ENCODE assay signal across 15 cellular contexts in genomic region chr16:4339909-4340308, GRCh38. TPM values are rescaled to one million over a fixed set of nuclear protein-coding genes. Genes with fewer than 3 reads are reported as not detected.
DNase-seq lines count a peak whose midpoint lies in the region; ATAC-seq, FAIRE-seq and TF ChIP-seq lines count a peak whose summit lies in the region.
"Had no signal": no experiment of that assay in that cellular context is flagged by ENCODE, and none has a peak within 500 bp of the region (broad histone marks: within the 10 kb centered on the region; RNA-seq: fewer than 3 reads in every experiment).

No MANE protein-coding gene starts in this region.

- no peaks in the 10 kb centered on the region for H3K9me1 ChIP-seq in K562 (ENCODE audit: control insufficient read depth, insufficient read depth, low read length)

- DNase-seq in AG04450 (ENCODE audit: low read depth, low spot score), result peak; percentile 32
- peak; percentile 45 for DNase-seq in NCI-H1092 (lab: John Stamatoyannopoulos, UW)
- no peak for DNase-seq in K562 (ENCODE audit: extremely low read depth in 1 of 4, low spot score in 3 of 4)
- peak in 1 of 2 donors; percentile 36 for DNase-seq in left colon
- DNase-seq in activated T-cell treated with anti-CD3 and anti-CD28 coated beads for 4 hours, result no peak
- no peak for DNase-seq in iPS-NIHi7 (ENCODE audit: extremely low spot score)
- no peak for DNase-seq in esophagus squamous epithelium (lab: John Stamatoyannopoulos, UW)
- DNase-seq: activated T-cell treated with anti-CD3 and anti-CD28 coated beads, Interleukin-2, amount 50 U/mL, for 48 hours; CD4-positive, alpha-beta T cell; H9; NCI-H2107; stimulated activated CD4-positive, alpha-beta T cell treated with anti-CD3 and anti-CD28 coated beads, Interleukin-12 subunit alpha, Interleukin-12 subunit beta, amount 100 ng/mL, for 4 hours had no signal

- H3K36me3 ChIP-seq in K562 (ENCODE audit: control insufficient read depth, insufficient read depth, low read length) (peaks cover 73% of the 10 kb centered on the region; the same call in 2 of the 3 replicates), esophagus squamous epithelium (peaks cover 8 to 76% (median 10%) of the 10 kb centered on the region in 3 donors)
- H3K36me3 ChIP-seq: neural progenitor cell had no signal

- intact Hi-C loops in K562 (cut with micrococcal nuclease) (no loop called here), left colon (cut with DNase I, micrococcal nuclease) (loop anchor here in 1 of 2 donors (10.0 kb wide), 1 partner anchor 135 kb away; no protein-coding TSS in a partner anchor), esophagus squamous epithelium (cut with DNase I) (no loop called here)

- H3K9me3 ChIP-seq in AG04450 (ENCODE audit: control insufficient read depth, insufficient read depth, low read length) (no peaks in the 10 kb centered on the region), K562 (replicated peaks; ENCODE audit: control insufficient read depth, insufficient read depth, low read depth, low read length) (peaks cover 2% of the 10 kb centered on the region; the same call in 1 of the 2 replicates), esophagus squamous epithelium (no peaks in the 10 kb centered on the region)

- H4K20me1 ChIP-seq in K562 (replicated peaks; ENCODE audit: control insufficient read depth, insufficient read depth, low read length), result peaks cover 2% of the 10 kb centered on the region; the same call in 1 of the 2 replicates

- BruUV-seq in K562 (replicated peaks; lab: Mats Ljungman, UMichigan), result no TSS peak

- H3K4me1 ChIP-seq in K562 (replicated peaks in 1 of 2; ENCODE audit: control insufficient read depth in 2 of 2, insufficient read depth in 2 of 2, low read length in 2 of 2) (peaks cover 0 to 55% of the 10 kb centered on the region in 2 experiments; a peak in 2 of 5 replicates), esophagus squamous epithelium (peaks cover 0 to 23% (median 0%) of the 10 kb centered on the region in 3 donors)
- H3K4me1 ChIP-seq: neural progenitor cell had no signal

- H2AFZ ChIP-seq in K562 (ENCODE audit: low read depth, low read length), result no peak overlapping the region
- H2AFZ ChIP-seq: neural progenitor cell had no signal

- H3K4me2 ChIP-seq in K562 (ENCODE audit: insufficient read depth, low read length), result no peak overlapping the region
- H3K4me2 ChIP-seq: neural progenitor cell had no signal

- TF ChIP-seq EP300 in K562 (IDR thresholded peaks at IDR 0.05; ENCODE audit: low read length), result no peak

- no peak for TF ChIP-seq POLR2A in K562 (conservative IDR thresholded peaks at IDR 0.05)
- TF ChIP-seq POLR2A in esophagus squamous epithelium (IDR thresholded peaks at IDR 0.05), result no peak

- CTCF ChIA-PET in AG04450 (lab: Charles Lee) (interaction anchor here (0.5 to 2.9 kb wide), 8 partner anchors 9 to 140 kb away, joined by 3 to 27 read pairs (median 4); partner anchors contain the start of gene PAM16), K562 (lab: Yijun Ruan, JAX; ENCODE audit: low intra/inter-chr PET ratio) (no interaction called here)

- H3K4me3 ChIP-seq in AG04450 (ENCODE audit: low read depth, low read length), result no peak overlapping the region
- no peak overlapping the region for H3K4me3 ChIP-seq in K562
- H3K4me3 ChIP-seq in esophagus squamous epithelium, result no peak overlapping the region
- H3K4me3 ChIP-seq: neural progenitor cell had no signal

- TF ChIP-seq CTCF in AG04450 (IDR thresholded peaks at IDR 0.05; ENCODE audit: low read depth, low read length) (peak; percentile 39), K562 (IDR thresholded peaks at IDR 0.05 in 2 of 3, conservative IDR thresholded peaks at IDR 0.05 in 1 of 3; ENCODE audit: insufficient read depth in 2 of 3, low read depth in 1 of 3, low read length in 3 of 3) (no peak), esophagus squamous epithelium (IDR thresholded peaks at IDR 0.05) (no peak)

- no peak for TF ChIP-seq RAD21 in K562 (CRISPR knock-in tag; conservative IDR thresholded peaks at IDR 0.05 in 1 of 2, IDR thresholded peaks at IDR 0.05 in 1 of 2)

- H3K27ac ChIP-seq in AG04450 (ENCODE audit: low read depth, low read length), result no peak overlapping the region
- no peak overlapping the region for H3K27ac ChIP-seq in K562 (ENCODE audit: extremely low read depth, low read depth, low read length)
- H3K27ac ChIP-seq in esophagus squamous epithelium, result no peak overlapping the region
- H3K27ac ChIP-seq: neural progenitor cell had no signal

- in situ Hi-C loops in K562 (cut with MboI), result no loop called here

- WGBS in K562 (ENCODE audit: insufficient coverage, low coverage, missing lambda C conversion rate), result 86% methylated on average over 6 of the region's 14 CpGs
- WGBS in esophagus squamous epithelium, 2 donors, result 47 to 87% methylated on average over 3 to 6 of the region's 14 CpGs

- H3K9ac ChIP-seq in K562 (ENCODE audit: insufficient read depth in 1 of 2, low read depth in 2 of 2, low read length in 2 of 2), result peak overlapping the region in 1 of 2 experiments; percentile 71; a peak in 2 of 4 replicates

- H3K27me3 ChIP-seq in AG04450 (ENCODE audit: control insufficient read depth, insufficient read depth, low read length) (no peaks in the 10 kb centered on the region), K562 (ENCODE audit: control insufficient read depth in 2 of 2, insufficient read depth in 2 of 2, low read length in 2 of 2) (no peaks in the 10 kb centered on the region), esophagus squamous epithelium (no peaks in the 10 kb centered on the region)
- H3K27me3 ChIP-seq: neural progenitor cell had no signal

- POLR2A ChIA-PET in AG04450 (lab: Yijun Ruan, JAX), result interaction anchor here (0.8 to 1.9 kb wide), 2 partner anchors 11 to 31 kb away, joined by 4 to 8 read pairs; partner anchors contain the start of genes PAM16 and VASN
- POLR2A ChIA-PET in K562 (lab: Yijun Ruan, JAX), result interaction anchor here (1.2 kb wide), 1 partner anchor 10 kb away, joined by 4 read pairs; no protein-coding TSS in a partner anchor

- H3K79me2 ChIP-seq in K562 (ENCODE audit: control insufficient read depth, insufficient read depth, low read length), result peaks cover 37% of the 10 kb centered on the region

- ATAC-seq in K562 (no peak), left colon (peak; percentile 16), GM18909 (IDR thresholded peaks at IDR 0.05; ENCODE audit: poor library complexity, unreplicated experiment) (no peak)

- no peak for FAIRE-seq in K562 (lab: Jason Lieb, UNC)
- FAIRE-seq: astrocyte had no signal

RNA-seq across cellular contexts. Expression of gene PAM16, which starts 11.2 kb away (rescaled TPM):
- 18.4 and 23.8 TPM in 2 replicates for polyA plus RNA-seq in AG04450 (2011; rRNA removed)
- polyA minus RNA-seq in AG04450 (2011; rRNA and poly(A)+ RNA removed), result 5.6 and 8.6 TPM in 2 replicates
- 70.0 and 135 TPM in 2 replicates for total RNA-seq in K562 (2011; cell fraction: chromatin; rRNA removed; ENCODE audit: low replicate concordance)
- total RNA-seq in K562 (2011; cell fraction: nucleolus; rRNA removed), result 74.5 and 92.1 TPM in 2 replicates
- total RNA-seq in K562 (2011; cell fraction: nucleoplasm; rRNA removed), result 76.8 and 107 TPM in 2 replicates
- total RNA-seq in K562 (2014; rRNA removed), result 173 and 213 TPM in 2 replicates
- 32.6 and 38.7 TPM in 2 replicates for total RNA-seq in K562 (2014; rRNA removed; fragmentation: Illumina TruSeq; extraction: Trizol)
- total RNA-seq in K562 (2015; rRNA removed; fragmentation: Illumina TruSeq; extraction: Trizol), result 48.4 and 56.1 TPM in 2 replicates
- 123 and 150 TPM in 2 replicates for total RNA-seq in K562 (2021)
- polyA plus RNA-seq in K562 (2011; rRNA removed), result 79.3 and 88.9 TPM in 2 replicates
- 175 and 283 TPM in 2 replicates for polyA plus RNA-seq in K562 (2011; cell fraction: cytosol; rRNA removed)
- 85.0 and 101 TPM in 2 replicates for polyA plus RNA-seq in K562 (2011; cell fraction: nucleus; rRNA removed)
- polyA plus RNA-seq in K562 (2012), result 96.6 and 100 TPM in 2 replicates
- 49.0 and 66.3 TPM in 2 replicates for polyA plus RNA-seq in K562 (2014; fragmentation: Illumina TruSeq; extraction: Trizol)
- polyA plus RNA-seq in K562 (2014; fragmentation: Nextera tagmentation; extraction: Ambion mirVana), result 10 to 100 TPM; 41.5 to 81.1 TPM
- 243 and 273 TPM in 2 replicates for polyA plus RNA-seq in K562 (2014; rRNA removed)
- 10.6 and 11.8 TPM in 2 replicates for polyA minus RNA-seq in K562 (2011; rRNA and poly(A)+ RNA removed)
- polyA minus RNA-seq in K562 (2011; cell fraction: cytosol; rRNA and poly(A)+ RNA removed), result 19.8 and 22.7 TPM in 2 replicates
- polyA minus RNA-seq in K562 (2011; cell fraction: nucleus; rRNA and poly(A)+ RNA removed), result 10.8 and 13.7 TPM in 2 replicates
- total RNA-seq in left colon, result 10 to 100 TPM; 26.9 to 31.8 TPM
- total RNA-seq in esophagus squamous epithelium, result 10 to 100 TPM; 29.5 to 40.8 (median 33.2) TPM

RNA-seq across cellular contexts. Expression of gene GLIS2, which starts 24.0 kb away (rescaled TPM):
- polyA plus RNA-seq in AG04450 (2011; rRNA removed) (2.2 and 2.9 TPM in 2 replicates), K562 (2011; rRNA removed) (0.57 and 1.0 TPM in 2 replicates), K562 (2014; fragmentation: Illumina TruSeq; extraction: Trizol) (2.2 and 5.8 TPM in 2 replicates), K562 (2014; fragmentation: Nextera tagmentation; extraction: Ambion mirVana) (under 1 TPM; 0.10 to 0.25 TPM), K562 (2014; rRNA removed) (2.3 and 2.9 TPM in 2 replicates)
- 3.1 and 3.4 TPM in 2 replicates for polyA minus RNA-seq in AG04450 (2011; rRNA and poly(A)+ RNA removed)
- total RNA-seq in K562 (2011; cell fraction: chromatin; rRNA removed; ENCODE audit: low replicate concordance), result 2.1 and 6.1 TPM in 2 replicates
- total RNA-seq in K562 (2011; cell fraction: nucleolus; rRNA removed), result 3.8 and 4.2 TPM in 2 replicates
- 2.9 and 3.6 TPM in 2 replicates for total RNA-seq in K562 (2011; cell fraction: nucleoplasm; rRNA removed)
- total RNA-seq in K562 (2014; rRNA removed) (0.91 and 1.4 TPM in 2 replicates), K562 (2014; rRNA removed; fragmentation: Illumina TruSeq; extraction: Trizol) (0.10 and 0.11 TPM in 2 replicates), K562 (2015; rRNA removed; fragmentation: Illumina TruSeq; extraction: Trizol) (0.33 and 0.68 TPM in 2 replicates), K562 (2021) (7.6 and 9.0 TPM in 2 replicates), left colon (1 to 10 TPM; 1.6 to 3.6 TPM), esophagus squamous epithelium (1 to 10 TPM in 1 of 4 donors, under 1 TPM in 3; 0.30 to 1.7 (median 0.67) TPM)
- polyA plus RNA-seq in K562 (2011; cell fraction: cytosol; rRNA removed), result 1.0 and 2.2 TPM in 2 replicates
- polyA plus RNA-seq in K562 (2011; cell fraction: nucleus; rRNA removed), result 2.8 and 4.9 TPM in 2 replicates
- polyA plus RNA-seq in K562 (2012), result 6.8 and 7.9 TPM in 2 replicates
- 0.27 and 0.32 TPM in 2 replicates for polyA minus RNA-seq in K562 (2011; rRNA and poly(A)+ RNA removed)
- polyA minus RNA-seq in K562 (2011; cell fraction: cytosol; rRNA and poly(A)+ RNA removed), result 3.3 and 4.6 TPM in 2 replicates
- 1.00 and 1.1 TPM in 2 replicates for polyA minus RNA-seq in K562 (2011; cell fraction: nucleus; rRNA and poly(A)+ RNA removed)
- total RNA-seq: CD4-positive, alpha-beta T cell had no signal

RNA-seq across cellular contexts. Expression of gene VASN, which starts 31.7 kb away (rescaled TPM):
- polyA plus RNA-seq in AG04450 (2011; rRNA removed) (19.1 and 27.8 TPM in 2 replicates), K562 (2011; rRNA removed) (0.31 and 1.2 TPM in 2 replicates), K562 (2014; fragmentation: Illumina TruSeq; extraction: Trizol) (0.16 and 0.42 TPM in 2 replicates), K562 (2014; fragmentation: Nextera tagmentation; extraction: Ambion mirVana) (under 1 TPM in 1 of 2 experiments, not detected in 1; 0.01 TPM), K562 (2014; rRNA removed) (0.78 and 0.90 TPM in 2 replicates)
- 11.2 and 13.0 TPM in 2 replicates for polyA minus RNA-seq in AG04450 (2011; rRNA and poly(A)+ RNA removed)
- 1.2 and 9.8 TPM in 2 replicates for total RNA-seq in K562 (2011; cell fraction: chromatin; rRNA removed; ENCODE audit: low replicate concordance)
- total RNA-seq in K562 (2011; cell fraction: nucleolus; rRNA removed), result 10.1 and 15.2 TPM in 2 replicates
- total RNA-seq in K562 (2011; cell fraction: nucleoplasm; rRNA removed), result 3.7 and 5.7 TPM in 2 replicates
- total RNA-seq in K562 (2014; rRNA removed) (1.7 and 2.2 TPM in 2 replicates), K562 (2014; rRNA removed; fragmentation: Illumina TruSeq; extraction: Trizol) (0.06 and 0.07 TPM in 2 replicates), K562 (2015; rRNA removed; fragmentation: Illumina TruSeq; extraction: Trizol) (0.51 and 1.1 TPM in 2 replicates), K562 (2021) (2.4 and 2.5 TPM in 2 replicates), left colon (1 to 10 TPM; 2.2 to 4.8 TPM), esophagus squamous epithelium (10 to 100 TPM in 3 of 4 donors, 1 to 10 TPM in 1; 9.2 to 20.2 (median 14.2) TPM)
- 0.78 and 3.2 TPM in 2 replicates for polyA plus RNA-seq in K562 (2011; cell fraction: cytosol; rRNA removed)
- polyA plus RNA-seq in K562 (2011; cell fraction: nucleus; rRNA removed), result 1.2 and 2.6 TPM in 2 replicates
- 2.9 and 6.1 TPM in 2 replicates for polyA plus RNA-seq in K562 (2012)
- 0.56 and 0.63 TPM in 2 replicates for polyA minus RNA-seq in K562 (2011; rRNA and poly(A)+ RNA removed)
- 1.1 and 2.8 TPM in 2 replicates for polyA minus RNA-seq in K562 (2011; cell fraction: cytosol; rRNA and poly(A)+ RNA removed)
- polyA minus RNA-seq in K562 (2011; cell fraction: nucleus; rRNA and poly(A)+ RNA removed), result 3.4 and 6.3 TPM in 2 replicates

Comparison
In these comparisons a context has a peak if more than half of its experiments do, and no peak if none do; other contexts are left out.
1. DNase-seq: peak in AG04450 (single experiment) and NCI-H1092 (single experiment); none in K562 (0 of 4), activated T-cell treated with anti-CD3 and anti-CD28 coated beads for 4 hours (single experiment), iPS-NIHi7 (single experiment) and esophagus squamous epithelium (single experiment).